8 cellular contexts compared by ENCODE assay signal in the genomic region with DNA sequence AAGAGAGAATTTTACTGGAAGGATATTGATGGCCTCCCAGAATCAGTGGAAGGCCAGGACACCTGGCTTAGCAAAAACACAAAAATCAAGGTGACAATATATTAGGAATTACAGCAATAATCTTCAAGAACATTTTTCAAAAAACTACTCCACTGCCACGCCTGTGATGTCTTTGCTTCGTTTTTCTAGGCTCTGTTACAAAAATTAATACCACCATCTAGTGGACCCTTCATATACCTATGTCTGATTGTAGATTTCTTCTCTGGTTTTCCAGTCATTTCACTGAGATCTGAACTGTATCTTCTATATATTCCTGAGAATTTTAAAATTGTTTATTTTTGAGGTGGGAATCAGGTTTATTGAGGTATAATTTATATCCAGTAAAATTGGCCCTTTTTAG. TPM values are rescaled to one million over a fixed set of nuclear protein-coding genes. Genes with fewer than 3 reads are reported as not detected.
DNase-seq lines count a peak whose midpoint lies in the region; ATAC-seq, FAIRE-seq and TF ChIP-seq lines count a peak whose summit lies in the region.

No MANE protein-coding gene starts in this region.

- peaks cover 1% of the 10 kb centered on the region for H3K4me1 Mint-ChIP-seq in type B pancreatic cell (ENCODE audit: unreplicated experiment)

- TF ChIP-seq POLR2A in K562 (conservative IDR thresholded peaks at IDR 0.05) = no peak

- no peak for FAIRE-seq in K562 (lab: Jason Lieb, UNC)

- H3K36me3 ChIP-seq in cardiac muscle cell (no peaks in the 10 kb centered on the region), heart right ventricle (no peaks in the 10 kb centered on the region), K562 (ENCODE audit: control insufficient read depth, insufficient read depth, low read length) (no peaks in the 10 kb centered on the region)

- no TSS peak for BruUV-seq in K562 (replicated peaks; lab: Mats Ljungman, UMichigan)

- peaks cover 4% of the 10 kb centered on the region; the same call in 2 of the 3 replicates for H3K79me2 ChIP-seq in K562 (ENCODE audit: control insufficient read depth, insufficient read depth, low read length)

- TF ChIP-seq CTCF in cardiac muscle cell (IDR thresholded peaks at IDR 0.05; ENCODE audit: low read depth, low read length) (peak; percentile 27), heart right ventricle (IDR thresholded peaks at IDR 0.05) (peak in 4 of 9 donors; percentile 25 to 46 (median 34)), K562 (IDR thresholded peaks at IDR 0.05 in 2 of 3, conservative IDR thresholded peaks at IDR 0.05 in 1 of 3; ENCODE audit: insufficient read depth in 2 of 3, low read depth in 1 of 3, low read length in 3 of 3) (peak; percentile 30 to 73 (median 38); a peak in 4 of 6 replicates), type B pancreatic cell (conservative IDR thresholded peaks at IDR 0.05) (peak; percentile 39)

- H3K9me1 ChIP-seq in K562 (ENCODE audit: control insufficient read depth, insufficient read depth, low read length) = no peaks in the 10 kb centered on the region

- POLR2A ChIA-PET in K562 (lab: Yijun Ruan, JAX) = no interaction called here

- H3K9me3 ChIP-seq in cardiac muscle cell (ENCODE audit: low read depth) = no peaks in the 10 kb centered on the region
- no peaks in the 10 kb centered on the region for H3K9me3 ChIP-seq in heart right ventricle
- no peaks in the 10 kb centered on the region for H3K9me3 ChIP-seq in K562 (replicated peaks; ENCODE audit: control insufficient read depth, insufficient read depth, low read depth, low read length)

- no peaks in the 10 kb centered on the region for H4K20me1 ChIP-seq in K562 (replicated peaks; ENCODE audit: control insufficient read depth, insufficient read depth, low read length)

- in situ Hi-C loops in K562 (cut with MboI) = loop anchor here (25.0 kb wide), 2 partner anchors 498 to 1548 kb away; a partner anchor contains a TSS

- H3K27me3 Mint-ChIP-seq in type B pancreatic cell = peaks cover under 1% of the 10 kb centered on the region

- no peak overlapping the region; a peak in 1 of 4 replicates for H3K9ac ChIP-seq in K562 (ENCODE audit: insufficient read depth in 1 of 2, low read depth in 2 of 2, low read length in 2 of 2)

- H3K27ac ChIP-seq in cardiac muscle cell (no peak overlapping the region), heart right ventricle (no peak overlapping the region), K562 (ENCODE audit: extremely low read depth, low read depth, low read length) (no peak overlapping the region)

- H3K9me3 Mint-ChIP-seq in type B pancreatic cell = peaks cover 7% of the 10 kb centered on the region

- CTCF ChIA-PET in K562 (lab: Yijun Ruan, JAX; ENCODE audit: low intra/inter-chr PET ratio) = interaction anchor here (0.6 to 1.2 kb wide), 2 partner anchors 53 to 479 kb away, joined by 3 to 4 read pairs; a partner anchor contains a TSS

- DNase-seq in cardiac muscle cell (ENCODE audit: low read depth in 1 of 2, low spot score in 1 of 2) = peak in 1 of 2 donors; percentile 52
- DNase-seq in heart right ventricle = no peak
- DNase-seq in Kasumi-1 (lab: John Stamatoyannopoulos, UW) = peak; percentile 75 to 82
- DNase-seq in K562 (ENCODE audit: extremely low read depth in 1 of 4, low spot score in 3 of 4) = peak in 2 of 4 experiments; percentile 30 to 42
- DNase-seq in type B pancreatic cell (ENCODE audit: extremely low spot score, unreplicated experiment) = no peak
- no peak for DNase-seq in cerebellar nuclear complex (lab: John Stamatoyannopoulos, UW)
- no peak for DNase-seq in glomerular visceral epithelial cell (ENCODE audit: extremely low spot score)

- 5 to 7% methylated on average over 2 of the region's 2 CpGs for WGBS in heart right ventricle, 2 donors
- WGBS in K562 (ENCODE audit: insufficient coverage, low coverage, missing lambda C conversion rate) = 3% methylated on average over 2 of the region's 2 CpGs

- H3K27me3 ChIP-seq in cardiac muscle cell (no peaks in the 10 kb centered on the region), heart right ventricle (no peaks in the 10 kb centered on the region), K562 (ENCODE audit: control insufficient read depth in 2 of 2, insufficient read depth in 2 of 2, low read length in 2 of 2) (no peaks in the 10 kb centered on the region)

- H2AFZ ChIP-seq in K562 (ENCODE audit: low read depth, low read length) = peak overlapping the region; percentile 66

- TF ChIP-seq RAD21 in K562 (CRISPR knock-in tag; conservative IDR thresholded peaks at IDR 0.05 in 1 of 2, IDR thresholded peaks at IDR 0.05 in 1 of 2) = peak; percentile 70 to 80

- TF ChIP-seq EP300 in K562 (IDR thresholded peaks at IDR 0.05; ENCODE audit: low read length) = no peak

- H3K4me3 ChIP-seq in cardiac muscle cell (no peak overlapping the region), heart right ventricle (no peak overlapping the region), K562 (no peak overlapping the region)

- H3K4me1 ChIP-seq in cardiac muscle cell (ENCODE audit: low read depth) (no peaks in the 10 kb centered on the region), heart right ventricle (peaks cover 0 to 9% (median 4%) of the 10 kb centered on the region in 9 donors), K562 (replicated peaks in 1 of 2; ENCODE audit: control insufficient read depth in 2 of 2, insufficient read depth in 2 of 2, low read length in 2 of 2) (peaks cover 13 to 16% of the 10 kb centered on the region in 2 experiments; a peak in 3 of 5 replicates)

- intact Hi-C loops in heart right ventricle (cut with DNase I) = loop anchor here in 4 of 10 donors (10.0 kb wide), 3 partner anchors 55 to 1225 kb away; a partner anchor contains a TSS
- intact Hi-C loops in K562 (cut with micrococcal nuclease) = loop anchor here (1.0 to 10.0 kb wide), 3 partner anchors 107 to 505 kb away; no protein-coding TSS in a partner anchor

- H3K27ac Mint-ChIP-seq in type B pancreatic cell = no peak overlapping the region

- no peak overlapping the region for H3K4me3 Mint-ChIP-seq in type B pancreatic cell

- no peak overlapping the region for H3K4me2 ChIP-seq in K562 (ENCODE audit: insufficient read depth, low read length)

- H3K36me3 Mint-ChIP-seq in type B pancreatic cell = peaks cover under 1% of the 10 kb centered on the region

- ATAC-seq in heart right ventricle = no peak
- ATAC-seq in K562 = peak; percentile 56
- ATAC-seq in GM18519 (IDR thresholded peaks at IDR 0.05; ENCODE audit: low FRiP score, unreplicated experiment) = no peak

RNA-seq across cellular contexts. Expression of a gene that starts 5.6 kb away (rescaled TPM):
- 23.9 and 28.8 TPM in 2 replicates for total RNA-seq in cardiac muscle cell
- 7.9 and 17.5 TPM in 2 replicates for polyA plus RNA-seq in cardiac muscle cell
- total RNA-seq in heart right ventricle = 10 to 100 TPM; 18.9 to 35.3 (median 25.8) TPM
- 10 to 100 TPM in 1 of 2 donors, 1 to 10 TPM in 1; 4.3 to 12.7 TPM for polyA plus RNA-seq in heart right ventricle
- 80.9 and 96.6 TPM in 2 replicates for total RNA-seq in K562 (2011; cell fraction: chromatin; rRNA removed; ENCODE audit: low replicate concordance)
- total RNA-seq in K562 (2011; cell fraction: nucleolus; rRNA removed) = 60.8 and 64.4 TPM in 2 replicates
- total RNA-seq in K562 (2011; cell fraction: nucleoplasm; rRNA removed) = 70.8 and 71.1 TPM in 2 replicates
- 16.4 and 21.1 TPM in 2 replicates for total RNA-seq in K562 (2014; rRNA removed)
- 23.0 and 25.5 TPM in 2 replicates for total RNA-seq in K562 (2014; rRNA removed; fragmentation: Illumina TruSeq; extraction: Trizol)
- total RNA-seq in K562 (2015; rRNA removed; fragmentation: Illumina TruSeq; extraction: Trizol) = 25.0 and 26.8 TPM in 2 replicates
- 22.0 and 22.7 TPM in 2 replicates for total RNA-seq in K562 (2021)
- polyA plus RNA-seq in K562 (2011; rRNA removed) = 25.5 and 29.2 TPM in 2 replicates
- 20.9 and 24.3 TPM in 2 replicates for polyA plus RNA-seq in K562 (2011; cell fraction: cytosol; rRNA removed)
- 34.8 and 49.9 TPM in 2 replicates for polyA plus RNA-seq in K562 (2011; cell fraction: nucleus; rRNA removed)
- 16.9 and 25.6 TPM in 2 replicates for polyA plus RNA-seq in K562 (2012)
- 18.8 and 20.5 TPM in 2 replicates for polyA plus RNA-seq in K562 (2014; fragmentation: Illumina TruSeq; extraction: Trizol)
- 1 to 10 TPM; 6.2 to 7.8 TPM for polyA plus RNA-seq in K562 (2014; fragmentation: Nextera tagmentation; extraction: Ambion mirVana)
- polyA plus RNA-seq in K562 (2014; rRNA removed) = 18.3 and 19.6 TPM in 2 replicates
- 34.9 and 54.9 TPM in 2 replicates for polyA minus RNA-seq in K562 (2011; rRNA and poly(A)+ RNA removed)
- polyA minus RNA-seq in K562 (2011; cell fraction: cytosol; rRNA and poly(A)+ RNA removed) = 20.8 and 30.1 TPM in 2 replicates
- polyA minus RNA-seq in K562 (2011; cell fraction: nucleus; rRNA and poly(A)+ RNA removed) = 29.2 and 54.0 TPM in 2 replicates
- 24.4 and 26.0 TPM in 2 replicates for total RNA-seq in type B pancreatic cell (ENCODE audit: low replicate concordance)

RNA-seq across cellular contexts. Expression of a gene that starts 10.6 kb away (rescaled TPM):
- total RNA-seq in cardiac muscle cell (39.4 and 44.9 TPM in 2 replicates), heart right ventricle (10 to 100 TPM; 23.5 to 34.5 (median 30.6) TPM), K562 (2014; rRNA removed) (73.7 and 78.2 TPM in 2 replicates), K562 (2014; rRNA removed; fragmentation: Illumina TruSeq; extraction: Trizol) (234 and 267 TPM in 2 replicates), K562 (2015; rRNA removed; fragmentation: Illumina TruSeq; extraction: Trizol) (162 and 170 TPM in 2 replicates), K562 (2021) (226 and 234 TPM in 2 replicates), type B pancreatic cell (ENCODE audit: low replicate concordance) (58.6 and 90.4 TPM in 2 replicates)
- polyA plus RNA-seq in cardiac muscle cell (83.1 and 116 TPM in 2 replicates), heart right ventricle (10 to 100 TPM; 10.2 to 20.5 TPM), K562 (2011; rRNA removed) (105 and 156 TPM in 2 replicates), K562 (2014; fragmentation: Illumina TruSeq; extraction: Trizol) (235 and 282 TPM in 2 replicates), K562 (2014; fragmentation: Nextera tagmentation; extraction: Ambion mirVana) (10 to 100 TPM; 74.2 to 87.0 TPM), K562 (2014; rRNA removed) (95.9 and 106 TPM in 2 replicates)
- 24.3 and 122 TPM in 2 replicates for total RNA-seq in K562 (2011; cell fraction: chromatin; rRNA removed; ENCODE audit: low replicate concordance)
- 8.3 and 10.4 TPM in 2 replicates for total RNA-seq in K562 (2011; cell fraction: nucleolus; rRNA removed)
- 20.8 and 36.6 TPM in 2 replicates for total RNA-seq in K562 (2011; cell fraction: nucleoplasm; rRNA removed)
- polyA plus RNA-seq in K562 (2011; cell fraction: cytosol; rRNA removed) = 48.6 and 85.1 TPM in 2 replicates
- polyA plus RNA-seq in K562 (2011; cell fraction: nucleus; rRNA removed) = 25.8 and 44.4 TPM in 2 replicates
- polyA plus RNA-seq in K562 (2012) = 152 and 174 TPM in 2 replicates
- polyA minus RNA-seq in K562 (2011; rRNA and poly(A)+ RNA removed) = 314 and 384 TPM in 2 replicates
- polyA minus RNA-seq in K562 (2011; cell fraction: cytosol; rRNA and poly(A)+ RNA removed) = 146 and 156 TPM in 2 replicates
- 12.3 and 30.1 TPM in 2 replicates for polyA minus RNA-seq in K562 (2011; cell fraction: nucleus; rRNA and poly(A)+ RNA removed)

RNA-seq across cellular contexts. Expression of a gene that starts 53.8 kb away (rescaled TPM):
- total RNA-seq in cardiac muscle cell = 4.5 and 5.5 TPM in 2 replicates
- 4.8 and 10.1 TPM in 2 replicates for polyA plus RNA-seq in cardiac muscle cell
- 1 to 10 TPM; 4.3 to 8.5 (median 6.2) TPM for total RNA-seq in heart right ventricle
- 1 to 10 TPM; 2.3 to 3.0 TPM for polyA plus RNA-seq in heart right ventricle
- 3.2 and 7.6 TPM in 2 replicates for total RNA-seq in K562 (2011; cell fraction: chromatin; rRNA removed; ENCODE audit: low replicate concordance)
- 4.2 and 4.9 TPM in 2 replicates for total RNA-seq in K562 (2011; cell fraction: nucleolus; rRNA removed)
- 7.1 and 10.1 TPM in 2 replicates for total RNA-seq in K562 (2011; cell fraction: nucleoplasm; rRNA removed)
- total RNA-seq in K562 (2014; rRNA removed) = 5.7 TPM in 2 replicates
- total RNA-seq in K562 (2014; rRNA removed; fragmentation: Illumina TruSeq; extraction: Trizol) = 10.2 and 12.0 TPM in 2 replicates
- total RNA-seq in K562 (2015; rRNA removed; fragmentation: Illumina TruSeq; extraction: Trizol) = 4.9 and 5.7 TPM in 2 replicates
- 5.0 and 5.3 TPM in 2 replicates for total RNA-seq in K562 (2021)
- polyA plus RNA-seq in K562 (2011; rRNA removed) = 6.2 and 6.8 TPM in 2 replicates
- polyA plus RNA-seq in K562 (2011; cell fraction: cytosol; rRNA removed) = 4.9 and 8.8 TPM in 2 replicates
- 2.5 and 3.0 TPM in 2 replicates for polyA plus RNA-seq in K562 (2011; cell fraction: nucleus; rRNA removed)
- 4.1 and 7.2 TPM in 2 replicates for polyA plus RNA-seq in K562 (2012)
- 6.6 TPM in 2 replicates for polyA plus RNA-seq in K562 (2014; fragmentation: Illumina TruSeq; extraction: Trizol)
- polyA plus RNA-seq in K562 (2014; fragmentation: Nextera tagmentation; extraction: Ambion mirVana) = 1 to 10 TPM; 4.1 to 6.0 TPM
- 6.3 and 7.0 TPM in 2 replicates for polyA plus RNA-seq in K562 (2014; rRNA removed)
- polyA minus RNA-seq in K562 (2011; rRNA and poly(A)+ RNA removed) = 3.1 and 3.7 TPM in 2 replicates
- polyA minus RNA-seq in K562 (2011; cell fraction: cytosol; rRNA and poly(A)+ RNA removed) = 2.5 and 4.0 TPM in 2 replicates
- polyA minus RNA-seq in K562 (2011; cell fraction: nucleus; rRNA and poly(A)+ RNA removed) = 1.1 and 1.9 TPM in 2 replicates
- 2.3 and 2.8 TPM in 2 replicates for total RNA-seq in type B pancreatic cell (ENCODE audit: low replicate concordance)

Comparison
In these comparisons a context has a peak if more than half of its experiments do, and no peak if none do; other contexts are left out.
1. DNase-seq: peak in Kasumi-1 (2 of 2); none in heart right ventricle (0 of 2), type B pancreatic cell (single experiment), cerebellar nuclear complex (0 of 2) and glomerular visceral epithelial cell (single experiment).